Comparison of ENCODE assay signal across 24 cellular contexts in genomic region chr7:26423436-26423835, GRCh38.
"Had no signal": no experiment of that assay in that cellular context is flagged by ENCODE, and none has a peak within 500 bp of the region (broad histone marks: within the 10 kb centered on the region; RNA-seq: fewer than 3 reads in every experiment).

No MANE protein-coding gene starts in this region.

- ATAC-seq: gastroesophageal sphincter; left cardiac atrium; left ventricle myocardium superior; natural killer cell treated with Interleukin-12 subunit alpha and Interleukin-12 subunit beta and Interleukin-15 and Interleukin-18, amount 100 ng/mL, for 72 hours; pancreas; right cardiac atrium had no signal

- H3K27me3 ChIP-seq: esophagus squamous epithelium, gastroesophageal sphincter, neural progenitor cell, thyroid gland, upper lobe of left lung, uterus had no signal

- H3K4me3 ChIP-seq: esophagus squamous epithelium, gastroesophageal sphincter, lung, neural progenitor cell, pancreas, thyroid gland, upper lobe of left lung, uterus had no signal

- FAIRE-seq: endometrium, kidney, pancreas, small intestine had no signal

- H2AFZ ChIP-seq: neural progenitor cell had no signal

- H3K27ac ChIP-seq: esophagus squamous epithelium, gastroesophageal sphincter, neural progenitor cell, pancreas, thyroid gland, upper lobe of left lung, uterus had no signal

- H3K9me3 ChIP-seq: esophagus squamous epithelium, gastroesophageal sphincter, pancreas, thyroid gland, upper lobe of left lung, uterus had no signal

- DNase-seq: effector memory CD4-positive, alpha-beta T cell; esophagus squamous epithelium; foreskin fibroblast; glutamatergic neuron; kidney; left cardiac atrium; left ventricle myocardium superior; mesenchymal stem cell; midbrain; occipital lobe; pancreas; right cardiac atrium; small intestine; stimulated activated CD4-positive, alpha-beta T cell treated with anti-CD3 and anti-CD28 coated beads, Interleukin-12 subunit alpha, Interleukin-12 subunit beta, amount 100 ng/mL, for 4 hours; stimulated activated CD4-positive, alpha-beta T cell treated with anti-CD3 and anti-CD28 coated beads, Interleukin-2, amount 100 ng/mL, for 48 hours; stimulated activated naive CD4-positive, alpha-beta T cell treated with Interleukin-2 at 50 U/mL for 16 hours; thyroid gland; upper lobe of left lung; uterus had no signal

- H3K36me3 ChIP-seq: esophagus squamous epithelium, gastroesophageal sphincter, neural progenitor cell, pancreas, thyroid gland, upper lobe of left lung, uterus had no signal

- H3K4me1 ChIP-seq: esophagus squamous epithelium, gastroesophageal sphincter, pancreas, thyroid gland, uterus had no signal

- H3K9ac ChIP-seq: neural progenitor cell had no signal

- H3K4me2 ChIP-seq: neural progenitor cell had no signal
